23 cellular contexts compared by ENCODE assay signal in the genomic region with DNA sequence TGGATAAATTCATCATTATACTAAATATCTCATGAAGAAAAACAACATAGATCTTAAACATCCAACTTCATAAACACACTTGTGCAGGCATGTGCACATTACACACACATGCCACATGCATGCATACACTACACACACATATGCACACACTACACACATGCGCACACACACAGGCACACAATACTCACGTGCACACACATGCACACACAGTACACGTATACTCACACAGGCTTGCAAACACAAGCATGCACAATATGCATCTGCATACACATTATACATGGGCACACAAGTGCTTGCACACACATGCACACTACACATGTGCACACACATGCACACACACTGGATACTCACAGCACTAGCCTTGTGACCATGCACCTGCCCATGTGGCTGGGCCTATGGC.
"Had no signal": no experiment of that assay in that cellular context is flagged by ENCODE, and none has a peak within 500 bp of the region (broad histone marks: within the 10 kb centered on the region; RNA-seq: fewer than 3 reads in every experiment).

No MANE protein-coding gene starts in this region.

- FAIRE-seq: TTC549 had no signal

- H3K27ac ChIP-seq: ascending aorta, cardiac muscle cell, SJSA1 had no signal

- H3K9me3 ChIP-seq: ascending aorta, SJSA1, SK-N-SH had no signal

- H3K36me3 ChIP-seq: ascending aorta, cardiac muscle cell, SJSA1 had no signal

- H3K4me2 ChIP-seq: SK-N-SH had no signal

- H3K9ac ChIP-seq: SK-N-SH had no signal

- H3K4me3 ChIP-seq: ascending aorta, cardiac muscle cell, SJSA1 had no signal

- H3K27me3 ChIP-seq: ascending aorta, cardiac muscle cell had no signal

- DNase-seq: activated CD4-positive, alpha-beta T cell treated with anti-CD3 and anti-CD28 coated beads, Interleukin-2, amount 10 ng/mL, durations not matched to agents 7 days and 5 days; activated CD4-positive, alpha-beta T cell treated with anti-CD3 and anti-CD28 coated beads, Interleukin-2, amount 50 U/mL, for 48 hours; activated CD8-positive, alpha-beta T cell treated with anti-CD3 and anti-CD28 coated beads, Interleukin-2, amount 10 ng/mL, durations not matched to agents 7 days and 5 days; activated gamma-delta T cell; activated naive CD4-positive, alpha-beta T cell treated with Interleukin-2 at 50 U/mL for 16 hours; activated naive CD8-positive, alpha-beta T cell treated with anti-CD3 and anti-CD28 coated beads, Interleukin-2, amount 10 ng/mL, durations not matched to agents 7 days and 5 days; activated T-cell treated with anti-CD3 and anti-CD28 coated beads, Interleukin-2, amount 50 U/mL, for 24 hours; amygdala; cerebellar nuclear complex; Karpas-422; NCI-H1105; NCI-H1436; NCI-H1694; NCI-H1930; NCI-H2081 treated with DMSO at 0.1 percent for 48 hours; NCI-H226; NCI-H446 treated with DMSO at 0.1 percent for 48 hours; NCI-H524; SK-N-SH had no signal

- H3K4me1 ChIP-seq: ascending aorta, SJSA1 had no signal
